Comparison of ENCODE assay signal across 8 cellular contexts in the genomic region with DNA sequence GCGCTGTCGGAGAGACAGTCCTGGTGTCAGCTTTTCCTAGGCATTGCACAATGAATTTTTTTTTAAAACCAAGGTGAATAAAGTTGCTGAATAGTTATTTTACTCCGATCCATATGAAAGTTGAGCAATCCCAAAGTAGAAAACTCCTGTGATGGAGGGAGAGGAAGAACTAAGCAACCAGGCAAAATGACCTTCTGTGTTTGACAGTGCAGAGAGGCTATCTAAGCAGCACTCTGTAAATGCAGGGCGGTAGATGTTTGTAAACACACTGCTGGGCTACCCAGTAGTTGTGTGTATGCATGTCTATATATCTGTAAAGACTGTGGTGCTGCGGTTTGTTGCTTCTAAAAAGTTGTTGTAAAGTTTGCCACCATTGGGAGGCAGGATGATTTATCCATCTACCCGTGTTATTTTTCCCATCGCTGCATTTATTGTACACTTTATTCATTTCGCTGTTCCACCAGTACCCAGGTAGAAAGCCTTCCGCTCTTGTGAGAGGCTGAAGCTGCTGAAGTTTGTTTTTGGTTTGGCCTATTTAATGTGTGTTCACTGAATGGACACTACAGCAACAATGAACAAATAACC. TPM values are rescaled to one million over a fixed set of nuclear protein-coding genes. Genes with fewer than 3 reads are reported as not detected.
DNase-seq lines count a peak whose midpoint lies in the region; ATAC-seq and TF ChIP-seq lines count a peak whose summit lies in the region.

No MANE protein-coding gene starts in this region.

- H3K4me3 ChIP-seq in HUES6 (ENCODE audit: low read depth, low read length): peak overlapping the region; percentile 98
- H3K4me3 ChIP-seq in mononuclear cell (ENCODE audit: low read length): peak overlapping the region; percentile 98
- H3K4me3 ChIP-seq in aorta (ENCODE audit: low read length in 2 of 2): peak overlapping the region; percentile 100

- H3K36me3 Mint-ChIP-seq in CD4-positive, alpha-beta T cell (ENCODE audit: low read depth): peaks cover 24% of the 10 kb centered on the region
- peaks cover 21% of the 10 kb centered on the region for H3K36me3 Mint-ChIP-seq in effector memory CD8-positive, alpha-beta T cell (ENCODE audit: insufficient read depth)

- H3K27ac Mint-ChIP-seq in CD4-positive, alpha-beta T cell: peak overlapping the region; percentile 92
- peak overlapping the region; percentile 94 to 98 for H3K27ac Mint-ChIP-seq in effector memory CD8-positive, alpha-beta T cell

- no peaks in the 10 kb centered on the region for H3K9me3 ChIP-seq in CD4-positive, alpha-beta T cell (ENCODE audit: control insufficient read depth, low read length)
- peaks cover 1% of the 10 kb centered on the region; the same call in 1 of the 2 replicates for H3K9me3 ChIP-seq in HUES6 (ENCODE audit: control insufficient read depth, insufficient read depth, low read depth, low read length)
- no peaks in the 10 kb centered on the region for H3K9me3 ChIP-seq in mononuclear cell (ENCODE audit: low read depth, low read length)
- no peaks in the 10 kb centered on the region for H3K9me3 ChIP-seq in aorta (ENCODE audit: control insufficient read depth, low read length)

- intact Hi-C loops in CD4-positive, alpha-beta T cell (cut with DNase I, micrococcal nuclease): loop anchor here in 1 of 2 experiments (1.0 to 10.0 kb wide), 5 partner anchors 76 to 704 kb away; partner anchors contain the start of genes BORCS5 and MANSC1
- intact Hi-C loops in aorta (cut with DNase I): loop anchor here (2.0 to 10.0 kb wide), 4 partner anchors 104 to 234 kb away; no protein-coding TSS in a partner anchor

- no peak overlapping the region for H3K27ac ChIP-seq in CD4-positive, alpha-beta T cell (ENCODE audit: low read depth, low read length)
- H3K27ac ChIP-seq in HUES6 (ENCODE audit: low read depth, low read length): no peak overlapping the region
- H3K27ac ChIP-seq in aorta (ENCODE audit: low read depth in 1 of 2, low read length in 2 of 2): peak overlapping the region; percentile 64 to 66

- no peaks in the 10 kb centered on the region for H3K27me3 ChIP-seq in CD4-positive, alpha-beta T cell (ENCODE audit: control insufficient read depth, insufficient read depth, low read length)
- no peaks in the 10 kb centered on the region for H3K27me3 ChIP-seq in HUES6 (ENCODE audit: control insufficient read depth, insufficient read depth, low read length)
- no peaks in the 10 kb centered on the region for H3K27me3 ChIP-seq in mononuclear cell (ENCODE audit: insufficient read depth, low read length)
- H3K27me3 ChIP-seq in aorta (ENCODE audit: control insufficient read depth in 1 of 2, insufficient read depth in 2 of 2, low read length in 1 of 2): no peaks in the 10 kb centered on the region

- peaks cover 29% of the 10 kb centered on the region for H3K4me1 ChIP-seq in HUES6 (ENCODE audit: control insufficient read depth, insufficient read depth, low read length)
- peaks cover 50% of the 10 kb centered on the region for H3K4me1 ChIP-seq in mononuclear cell (ENCODE audit: insufficient read depth, low read length)
- peaks cover 3 to 11% of the 10 kb centered on the region in 2 donors for H3K4me1 ChIP-seq in aorta (ENCODE audit: control insufficient read depth in 1 of 2, insufficient read depth in 2 of 2, low read length in 2 of 2)

- no peak for DNase-seq in CD4-positive, alpha-beta T cell
- peak in 2 of 3 experiments; percentile 7 to 8 for DNase-seq in effector memory CD8-positive, alpha-beta T cell
- DNase-seq in aorta (no peak), NK-92 (lab: John Stamatoyannopoulos, UW; ENCODE audit: unreplicated experiment) (no peak)

- H3K4me1 Mint-ChIP-seq in CD4-positive, alpha-beta T cell (ENCODE audit: low read depth): peaks cover 56% of the 10 kb centered on the region
- H3K4me1 Mint-ChIP-seq in effector memory CD8-positive, alpha-beta T cell (ENCODE audit: low read depth in 2 of 2): peaks cover 32 to 37% of the 10 kb centered on the region in 2 donors

- H3K36me3 ChIP-seq in HUES6 (ENCODE audit: control insufficient read depth, insufficient read depth, low read length) (no peaks in the 10 kb centered on the region), aorta (ENCODE audit: control insufficient read depth in 1 of 2, insufficient read depth in 2 of 2, low read length in 1 of 2) (peaks cover 0 to 2% of the 10 kb centered on the region in 2 donors)

- H3K9ac ChIP-seq in HUES6 (ENCODE audit: low read length): peak overlapping the region; percentile 51

- no peak for TF ChIP-seq CTCF in CD4-positive, alpha-beta T cell (IDR thresholded peaks at IDR 0.05)

- H3K9me3 Mint-ChIP-seq in CD4-positive, alpha-beta T cell: no peaks in the 10 kb centered on the region
- no peaks in the 10 kb centered on the region for H3K9me3 Mint-ChIP-seq in effector memory CD8-positive, alpha-beta T cell

- WGBS in aorta, 2 donors: 0% methylated on average over 9 of the region's 9 CpGs

- H3K4me3 Mint-ChIP-seq in CD4-positive, alpha-beta T cell: peak overlapping the region; percentile 97
- peak overlapping the region; percentile 94 to 95 for H3K4me3 Mint-ChIP-seq in effector memory CD8-positive, alpha-beta T cell

- no peaks in the 10 kb centered on the region for H3K27me3 Mint-ChIP-seq in CD4-positive, alpha-beta T cell
- H3K27me3 Mint-ChIP-seq in effector memory CD8-positive, alpha-beta T cell: no peaks in the 10 kb centered on the region

- ATAC-seq in CD4-positive, alpha-beta T cell (ENCODE audit: poor library complexity): peak; percentile 12
- peak; percentile 59 for ATAC-seq in SK-N-SH treated with all-trans-retinoic acid at 6 μM for 48 hours
- ATAC-seq in effector memory CD8-positive, alpha-beta T cell (replicated peaks): peak; percentile 23
- no peak for ATAC-seq in aorta (ENCODE audit: low FRiP score)
- ATAC-seq in HG03571 (IDR thresholded peaks at IDR 0.05; ENCODE audit: unreplicated experiment): no peak

- POLR2A ChIA-PET in CD4-positive, alpha-beta T cell (lab: Charles Lee): interaction anchor here (0.6 to 2.6 kb wide), 10 partner anchors 9 to 1063 kb away, joined by 3 to 17 read pairs (median 4); no protein-coding TSS in a partner anchor

- CTCF ChIA-PET in CD4-positive, alpha-beta T cell (lab: Charles Lee): no interaction called here

TF ChIP-seq in SK-N-SH treated with all-trans-retinoic acid at 6 μM for 48 hours, 23 proteins besides CTCF, POLR2A, EP300 and RAD21 (continues in another document):
- TF ChIP-seq CSDC2 (CRISPR knock-in tag; IDR thresholded peaks at IDR 0.05) (no peak), ZC3H10 (CRISPR knock-in tag; IDR thresholded peaks at IDR 0.05) (no peak), TCF4 (CRISPR knock-in tag; IDR thresholded peaks at IDR 0.05; ENCODE audit: borderline replicate concordance) (no peak), ZNF8 (CRISPR knock-in tag; IDR thresholded peaks at IDR 0.05) (no peak), RARB (CRISPR knock-in tag; IDR thresholded peaks at IDR 0.05) (no peak), ZNF70 (CRISPR knock-in tag; IDR thresholded peaks at IDR 0.05) (no peak), TOX (CRISPR knock-in tag; IDR thresholded peaks at IDR 0.05; ENCODE audit: borderline replicate concordance) (no peak), ESRRG (CRISPR knock-in tag; IDR thresholded peaks at IDR 0.05) (no peak), PATZ1 (CRISPR knock-in tag; IDR thresholded peaks at IDR 0.05; ENCODE audit: borderline replicate concordance) (no peak), SNAI2 (CRISPR knock-in tag; IDR thresholded peaks at IDR 0.05) (no peak)
- TF ChIP-seq, protein P1, sequence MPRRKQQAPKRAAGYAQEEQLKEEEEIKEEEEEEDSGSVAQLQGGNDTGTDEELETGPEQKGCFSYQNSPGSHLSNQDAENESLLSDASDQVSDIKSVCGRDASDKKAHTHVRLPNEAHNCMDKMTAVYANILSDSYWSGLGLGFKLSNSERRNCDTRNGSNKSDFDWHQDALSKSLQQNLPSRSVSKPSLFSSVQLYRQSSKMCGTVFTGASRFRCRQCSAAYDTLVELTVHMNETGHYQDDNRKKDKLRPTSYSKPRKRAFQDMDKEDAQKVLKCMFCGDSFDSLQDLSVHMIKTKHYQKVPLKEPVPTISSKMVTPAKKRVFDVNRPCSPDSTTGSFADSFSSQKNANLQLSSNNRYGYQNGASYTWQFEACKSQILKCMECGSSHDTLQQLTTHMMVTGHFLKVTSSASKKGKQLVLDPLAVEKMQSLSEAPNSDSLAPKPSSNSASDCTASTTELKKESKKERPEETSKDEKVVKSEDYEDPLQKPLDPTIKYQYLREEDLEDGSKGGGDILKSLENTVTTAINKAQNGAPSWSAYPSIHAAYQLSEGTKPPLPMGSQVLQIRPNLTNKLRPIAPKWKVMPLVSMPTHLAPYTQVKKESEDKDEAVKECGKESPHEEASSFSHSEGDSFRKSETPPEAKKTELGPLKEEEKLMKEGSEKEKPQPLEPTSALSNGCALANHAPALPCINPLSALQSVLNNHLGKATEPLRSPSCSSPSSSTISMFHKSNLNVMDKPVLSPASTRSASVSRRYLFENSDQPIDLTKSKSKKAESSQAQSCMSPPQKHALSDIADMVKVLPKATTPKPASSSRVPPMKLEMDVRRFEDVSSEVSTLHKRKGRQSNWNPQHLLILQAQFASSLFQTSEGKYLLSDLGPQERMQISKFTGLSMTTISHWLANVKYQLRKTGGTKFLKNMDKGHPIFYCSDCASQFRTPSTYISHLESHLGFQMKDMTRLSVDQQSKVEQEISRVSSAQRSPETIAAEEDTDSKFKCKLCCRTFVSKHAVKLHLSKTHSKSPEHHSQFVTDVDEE (CRISPR knock-in tag; IDR thresholded peaks at IDR 0.05): no peak

RNA-seq across cellular contexts. Expression of gene ETV6, which starts 1.3 kb away (rescaled TPM):
- 10 to 100 TPM; 28.5 to 30.2 TPM for total RNA-seq in CD4-positive, alpha-beta T cell
- total RNA-seq in mononuclear cell: 19.7 TPM
- 100 to 1,000 TPM in 1 of 2 donors, 10 to 100 TPM in 1; 73.7 to 113 TPM for total RNA-seq in aorta
- polyA plus RNA-seq in aorta: 10 to 100 TPM in 1 of 2 donors, 1 to 10 TPM in 1; 6.9 to 19.6 TPM

Comparison
In these comparisons a context has a peak if more than half of its experiments do, and no peak if none do; other contexts are left out.
1. ATAC-seq: peak in CD4-positive, alpha-beta T cell (single experiment), SK-N-SH treated with all-trans-retinoic acid at 6 μM for 48 hours (single experiment) and effector memory CD8-positive, alpha-beta T cell (single experiment); none in aorta (single experiment) and HG03571 (single experiment).
2. DNase-seq: peak in effector memory CD8-positive, alpha-beta T cell (2 of 3); none in CD4-positive, alpha-beta T cell (0 of 10), aorta (0 of 2) and NK-92 (single experiment).
3. H3K27ac ChIP-seq: peak in aorta (2 of 2); none in CD4-positive, alpha-beta T cell (single experiment) and HUES6 (single experiment).
4. Peak in every context shown above with its lines, with median percentiles within 50 percentile points of each other: H3K4me3 ChIP-seq.